2 cellular contexts compared by ENCODE assay signal in genomic region chr5:43123887-43124286, GRCh38.
TF ChIP-seq lines count a peak whose summit lies in the region.

No MANE protein-coding gene starts in this region.

TF ChIP-seq in HepG2, 621 proteins besides CTCF, POLR2A, EP300 and RAD21:
- peak; percentile 71 for TF ChIP-seq ZNF770 (CRISPR knock-in tag; IDR thresholded peaks at IDR 0.05)
- TF ChIP-seq ZNF781 (CRISPR knock-in tag; IDR thresholded peaks at IDR 0.05; ENCODE audit: borderline replicate concordance, not compliant biosample characterization) = no peak
- no peak for TF ChIP-seq ZNF503 (CRISPR knock-in tag; IDR thresholded peaks at IDR 0.05)

TF ChIP-seq in H1, 55 proteins besides CTCF, POLR2A, EP300 and RAD21:
- TF ChIP-seq CTBP2 (IDR thresholded peaks at IDR 0.05; ENCODE audit: borderline replicate concordance, insufficient read depth, insufficient read length, low read length) (no peak), RNF2 (IDR thresholded peaks at IDR 0.05; ENCODE audit: borderline replicate concordance, low read depth, low read length, missing control alignments, poor library complexity, severe bottlenecking) (no peak), SP1 (IDR thresholded peaks at IDR 0.05; ENCODE audit: low read depth, low read length) (no peak), BCL11A (IDR thresholded peaks at IDR 0.05; ENCODE audit: low read depth in 2 of 2, low read length in 2 of 2) (no peak), RFX5 (IDR thresholded peaks at IDR 0.05; ENCODE audit: borderline replicate concordance, low read depth, low read length) (no peak), CHD2 (IDR thresholded peaks at IDR 0.05; ENCODE audit: low read length) (no peak), KDM5A (IDR thresholded peaks at IDR 0.05; ENCODE audit: low read length) (no peak), KDM4A (IDR thresholded peaks at IDR 0.05; ENCODE audit: low read depth, low read length, severe bottlenecking) (no peak), CBX5 (IDR thresholded peaks at IDR 0.05; ENCODE audit: low read depth, low read length) (no peak), CREB1 (IDR thresholded peaks at IDR 0.05) (no peak)
